8 cellular contexts compared by ENCODE assay signal in the genomic region with DNA sequence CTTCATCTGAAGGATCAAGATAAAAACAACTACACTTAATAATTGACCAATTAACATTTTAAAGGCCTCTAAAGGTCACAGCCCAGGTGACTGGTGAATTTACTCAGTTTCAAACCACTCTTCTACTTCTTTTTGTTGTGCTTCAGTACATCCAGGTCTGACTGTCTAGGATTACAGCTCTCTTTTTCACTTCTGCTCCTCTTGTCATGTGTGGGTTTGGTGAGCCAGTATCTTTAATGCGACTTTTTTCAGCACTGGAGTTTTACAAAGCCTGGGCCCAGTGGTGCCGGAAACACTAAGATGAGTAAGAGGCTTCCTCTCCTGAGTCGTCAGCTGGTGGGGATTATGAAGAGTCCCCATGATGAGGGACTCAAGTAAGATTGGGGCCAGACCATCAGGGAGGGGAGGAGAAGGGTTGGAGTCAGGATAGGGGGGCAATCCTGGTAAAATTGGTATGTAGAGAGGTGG.
DNase-seq lines count a peak whose midpoint lies in the region; ATAC-seq lines count a peak whose summit lies in the region.

No MANE protein-coding gene starts in this region.

- peaks cover 87% of the 10 kb centered on the region for H3K4me1 Mint-ChIP-seq in stimulated activated naive CD8-positive, alpha-beta T cell treated with anti-CD3 and anti-CD28 coated beads, Interleukin-15, amount 100 ng/mL, for 72 hours

- H3K27ac ChIP-seq in substantia nigra (ENCODE audit: low read depth, low read length, poor library complexity, severe bottlenecking) = no peak overlapping the region

- no peaks in the 10 kb centered on the region for H3K27me3 Mint-ChIP-seq in stimulated activated naive CD8-positive, alpha-beta T cell treated with anti-CD3 and anti-CD28 coated beads, Interleukin-15, amount 100 ng/mL, for 72 hours

- peak overlapping the region; percentile 74 to 81 for H3K4me3 Mint-ChIP-seq in stimulated activated naive CD8-positive, alpha-beta T cell treated with anti-CD3 and anti-CD28 coated beads, Interleukin-15, amount 100 ng/mL, for 72 hours

- peak; percentile 99 for ATAC-seq in GM18870 (IDR thresholded peaks at IDR 0.05; ENCODE audit: unreplicated experiment)
- peak; percentile 99 for ATAC-seq in HG02938 (IDR thresholded peaks at IDR 0.05; ENCODE audit: unreplicated experiment)
- ATAC-seq in activated CD4-positive, CD25-positive, alpha-beta regulatory T cell treated with anti-CD3 and anti-CD28 coated beads, Interleukin-2, amount 50 U/mL, for 24 hours = peak; percentile 88 to 94
- ATAC-seq in stimulated activated naive CD8-positive, alpha-beta T cell treated with anti-CD3 and anti-CD28 coated beads, Interleukin-15, amount 100 ng/mL, for 72 hours = peak; percentile 92

- no peaks in the 10 kb centered on the region for H3K9me3 Mint-ChIP-seq in stimulated activated naive CD8-positive, alpha-beta T cell treated with anti-CD3 and anti-CD28 coated beads, Interleukin-15, amount 100 ng/mL, for 72 hours

- H3K27ac Mint-ChIP-seq in stimulated activated naive CD8-positive, alpha-beta T cell treated with anti-CD3 and anti-CD28 coated beads, Interleukin-15, amount 100 ng/mL, for 72 hours = peak overlapping the region; percentile 79 to 96

- peak; percentile 34 for DNase-seq in iris pigment epithelial cell (ENCODE audit: low read depth)
- DNase-seq in stimulated activated naive CD8-positive, alpha-beta T cell treated with anti-CD3 and anti-CD28 coated beads, Interleukin-15, amount 100 ng/mL, for 72 hours = peak; percentile 61 to 83
- no peak for DNase-seq in COLO668 (lab: John Stamatoyannopoulos, UW; ENCODE audit: unreplicated experiment)
- no peak for DNase-seq in NOMO-1 (lab: John Stamatoyannopoulos, UW; ENCODE audit: unreplicated experiment in 2 of 2)
- DNase-seq in substantia nigra (lab: John Stamatoyannopoulos, UW) = no peak

Comparison
In these comparisons a context has a peak if more than half of its experiments do, and no peak if none do; other contexts are left out.
1. DNase-seq: peak in iris pigment epithelial cell (single experiment) and stimulated activated naive CD8-positive, alpha-beta T cell treated with anti-CD3 and anti-CD28 coated beads, Interleukin-15, amount 100 ng/mL, for 72 hours (2 of 2); none in COLO668 (single experiment), NOMO-1 (0 of 2) and substantia nigra (0 of 49).
2. Peak in every context shown above with its lines, with median percentiles within 50 percentile points of each other: ATAC-seq.